Comparison of ENCODE assay signal across 2 cellular contexts in the genomic region with DNA sequence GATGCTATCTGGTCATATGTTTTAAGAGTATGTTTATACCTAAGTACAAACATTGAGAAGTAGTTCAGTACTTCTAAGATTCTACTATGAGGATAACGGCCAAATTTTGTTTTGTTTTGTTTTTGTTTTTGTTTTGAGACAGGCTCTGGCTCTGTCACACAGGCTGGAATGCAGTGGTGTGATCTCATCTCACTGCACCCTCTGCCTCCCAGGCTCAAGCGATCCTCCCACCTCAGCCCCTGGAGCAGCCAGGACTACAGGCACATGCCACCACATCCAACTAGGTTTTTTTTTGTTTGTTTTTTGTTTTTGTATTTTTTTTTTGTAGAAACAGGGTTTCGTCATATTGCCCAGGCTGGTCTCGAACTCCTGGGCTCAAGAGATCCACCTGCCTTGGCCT.
TF ChIP-seq lines count a peak whose summit lies in the region.

No MANE protein-coding gene starts in this region.

TF ChIP-seq in GM23338, 12 proteins besides CTCF, POLR2A, EP300 and RAD21:
- TF ChIP-seq EZH2 (IDR thresholded peaks at IDR 0.05; ENCODE audit: low read depth, unreplicated experiment) (no peak), POLR2AphosphoS5 (IDR thresholded peaks at IDR 0.05; ENCODE audit: low read depth) (no peak), ZNF331 (CRISPR knock-in tag; IDR thresholded peaks at IDR 0.05; ENCODE audit: low read depth) (no peak), CREB1 (CRISPR knock-in tag; IDR thresholded peaks at IDR 0.05; ENCODE audit: low read depth) (no peak), REST (IDR thresholded peaks at IDR 0.05; ENCODE audit: unreplicated experiment) (no peak)
- TF ChIP-seq, protein P1, sequence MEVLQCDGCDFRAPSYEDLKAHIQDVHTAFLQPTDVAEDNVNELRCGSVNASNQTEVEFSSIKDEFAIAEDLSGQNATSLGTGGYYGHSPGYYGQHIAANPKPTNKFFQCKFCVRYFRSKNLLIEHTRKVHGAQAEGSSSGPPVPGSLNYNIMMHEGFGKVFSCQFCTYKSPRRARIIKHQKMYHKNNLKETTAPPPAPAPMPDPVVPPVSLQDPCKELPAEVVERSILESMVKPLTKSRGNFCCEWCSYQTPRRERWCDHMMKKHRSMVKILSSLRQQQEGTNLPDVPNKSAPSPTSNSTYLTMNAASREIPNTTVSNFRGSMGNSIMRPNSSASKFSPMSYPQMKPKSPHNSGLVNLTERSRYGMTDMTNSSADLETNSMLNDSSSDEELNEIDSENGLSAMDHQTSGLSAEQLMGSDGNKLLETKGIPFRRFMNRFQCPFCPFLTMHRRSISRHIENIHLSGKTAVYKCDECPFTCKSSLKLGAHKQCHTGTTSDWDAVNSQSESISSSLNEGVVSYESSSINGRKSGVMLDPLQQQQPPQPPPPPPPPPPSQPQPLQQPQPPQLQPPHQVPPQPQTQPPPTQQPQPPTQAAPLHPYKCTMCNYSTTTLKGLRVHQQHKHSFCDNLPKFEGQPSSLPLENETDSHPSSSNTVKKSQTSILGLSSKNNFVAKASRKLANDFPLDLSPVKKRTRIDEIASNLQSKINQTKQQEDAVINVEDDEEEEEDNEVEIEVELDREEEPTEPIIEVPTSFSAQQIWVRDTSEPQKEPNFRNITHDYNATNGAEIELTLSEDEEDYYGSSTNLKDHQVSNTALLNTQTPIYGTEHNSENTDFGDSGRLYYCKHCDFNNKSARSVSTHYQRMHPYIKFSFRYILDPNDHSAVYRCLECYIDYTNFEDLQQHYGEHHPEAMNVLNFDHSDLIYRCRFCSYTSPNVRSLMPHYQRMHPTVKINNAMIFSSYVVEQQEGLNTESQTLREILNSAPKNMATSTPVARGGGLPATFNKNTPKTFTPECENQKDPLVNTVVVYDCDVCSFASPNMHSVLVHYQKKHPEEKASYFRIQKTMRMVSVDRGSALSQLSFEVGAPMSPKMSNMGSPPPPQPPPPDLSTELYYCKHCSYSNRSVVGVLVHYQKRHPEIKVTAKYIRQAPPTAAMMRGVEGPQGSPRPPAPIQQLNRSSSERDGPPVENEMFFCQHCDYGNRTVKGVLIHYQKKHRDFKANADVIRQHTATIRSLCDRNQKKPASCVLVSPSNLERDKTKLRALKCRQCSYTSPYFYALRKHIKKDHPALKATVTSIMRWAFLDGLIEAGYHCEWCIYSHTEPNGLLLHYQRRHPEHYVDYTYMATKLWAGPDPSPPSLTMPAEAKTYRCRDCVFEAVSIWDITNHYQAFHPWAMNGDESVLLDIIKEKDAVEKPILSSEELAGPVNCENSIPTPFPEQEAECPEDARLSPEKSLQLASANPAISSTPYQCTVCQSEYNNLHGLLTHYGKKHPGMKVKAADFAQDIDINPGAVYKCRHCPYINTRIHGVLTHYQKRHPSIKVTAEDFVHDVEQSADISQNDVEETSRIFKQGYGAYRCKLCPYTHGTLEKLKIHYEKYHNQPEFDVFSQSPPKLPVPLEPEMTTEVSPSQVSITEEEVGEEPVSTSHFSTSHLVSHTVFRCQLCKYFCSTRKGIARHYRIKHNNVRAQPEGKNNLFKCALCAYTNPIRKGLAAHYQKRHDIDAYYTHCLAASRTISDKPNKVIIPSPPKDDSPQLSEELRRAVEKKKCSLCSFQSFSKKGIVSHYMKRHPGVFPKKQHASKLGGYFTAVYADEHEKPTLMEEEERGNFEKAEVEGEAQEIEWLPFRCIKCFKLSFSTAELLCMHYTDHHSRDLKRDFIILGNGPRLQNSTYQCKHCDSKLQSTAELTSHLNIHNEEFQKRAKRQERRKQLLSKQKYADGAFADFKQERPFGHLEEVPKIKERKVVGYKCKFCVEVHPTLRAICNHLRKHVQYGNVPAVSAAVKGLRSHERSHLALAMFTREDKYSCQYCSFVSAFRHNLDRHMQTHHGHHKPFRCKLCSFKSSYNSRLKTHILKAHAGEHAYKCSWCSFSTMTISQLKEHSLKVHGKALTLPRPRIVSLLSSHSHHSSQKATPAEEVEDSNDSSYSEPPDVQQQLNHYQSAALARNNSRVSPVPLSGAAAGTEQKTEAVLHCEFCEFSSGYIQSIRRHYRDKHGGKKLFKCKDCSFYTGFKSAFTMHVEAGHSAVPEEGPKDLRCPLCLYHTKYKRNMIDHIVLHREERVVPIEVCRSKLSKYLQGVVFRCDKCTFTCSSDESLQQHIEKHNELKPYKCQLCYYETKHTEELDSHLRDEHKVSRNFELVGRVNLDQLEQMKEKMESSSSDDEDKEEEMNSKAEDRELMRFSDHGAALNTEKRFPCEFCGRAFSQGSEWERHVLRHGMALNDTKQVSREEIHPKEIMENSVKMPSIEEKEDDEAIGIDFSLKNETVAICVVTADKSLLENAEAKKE (CRISPR knock-in tag; IDR thresholded peaks at IDR 0.05) = no peak

TF ChIP-seq in endothelial cell of umbilical vein, 7 proteins besides CTCF, POLR2A, EP300 and RAD21:
- no peak for TF ChIP-seq EZH2 (IDR thresholded peaks at IDR 0.05; ENCODE audit: borderline replicate concordance, low read depth, low read length, severe bottlenecking)
- no peak for TF ChIP-seq MAX (IDR thresholded peaks at IDR 0.05; ENCODE audit: insufficient read depth, insufficient read length)
- TF ChIP-seq JUN (IDR thresholded peaks at IDR 0.05; ENCODE audit: borderline replicate concordance, insufficient read depth, insufficient read length, low read depth) = no peak
- TF ChIP-seq MYC (IDR thresholded peaks at IDR 0.05; ENCODE audit: low read depth, low read length) = no peak
